Comparison of ENCODE assay signal across 27 cellular contexts in genomic region chr3:118468801-118469200, GRCh38.
"Had no signal": no experiment of that assay in that cellular context is flagged by ENCODE, and none has a peak within 500 bp of the region (broad histone marks: within the 10 kb centered on the region; RNA-seq: fewer than 3 reads in every experiment).

No MANE protein-coding gene starts in this region.

- H3K9me3 ChIP-seq: left ventricle myocardium inferior, mucosa of descending colon, ovary, right atrium auricular region, stomach, suprapubic skin, thoracic aorta, tibial artery, upper lobe of right lung, uterus had no signal

- FAIRE-seq: islet of Langerhans, kidney had no signal

- DNase-seq: hypothalamus; immature natural killer cell; kidney; left ventricle myocardium inferior; midbrain; mucosa of descending colon; naive thymus-derived CD4-positive, alpha-beta T cell; ovary; stimulated activated CD4-positive, alpha-beta T cell treated with anti-CD3 and anti-CD28 coated beads, Interleukin-12 subunit alpha, Interleukin-12 subunit beta, amount 100 ng/mL, for 4 hours; stimulated activated CD4-positive, alpha-beta T cell treated with anti-CD3 and anti-CD28 coated beads, Interleukin-15, amount 100 ng/mL, for 24 hours; stimulated activated CD4-positive, alpha-beta T cell treated with anti-CD3 and anti-CD28 coated beads, Interleukin-2, amount 100 ng/mL, for 24 hours; stimulated activated CD4-positive, alpha-beta T cell treated with anti-CD3 and anti-CD28 coated beads, Interleukin-4, amount 100 ng/mL, for 1 hour; stimulated activated naive B cell treated with anti-CD40 and anti-IgM and Interleukin-4, amounts not matched to agents 10 μg/mL and 1 μg/mL and 100 μg/mL, for 72 hours; stimulated activated naive CD8-positive, alpha-beta T cell treated with anti-CD3 and anti-CD28 coated beads, Interleukin-15, Interleukin-2, amounts not matched to agents 100 U/mL and 50 U/mL, for 24 hours; stomach; tibial artery; trophoblast cell; upper lobe of right lung; uterus had no signal

- ATAC-seq: mucosa of descending colon; naive thymus-derived CD4-positive, alpha-beta T cell; natural killer cell treated with Interleukin-12 subunit alpha and Interleukin-12 subunit beta and Interleukin-15 and Interleukin-18, amount 100 ng/mL, for 72 hours; sciatic nerve; stimulated activated naive B cell treated with anti-CD40 and anti-IgM and Interleukin-4, amounts not matched to agents 10 μg/mL and 1 μg/mL and 100 μg/mL, for 72 hours; stimulated activated naive CD8-positive, alpha-beta T cell treated with anti-CD3 and anti-CD28 coated beads, Interleukin-15, Interleukin-2, amounts not matched to agents 100 U/mL and 50 U/mL, for 24 hours; upper lobe of right lung had no signal

- H3K27ac ChIP-seq: left ventricle myocardium inferior, ovary, right atrium auricular region, skin epidermis, stomach, suprapubic skin, thoracic aorta, tibial artery, upper lobe of right lung, uterus had no signal

- H3K4me1 ChIP-seq: left ventricle myocardium inferior, right atrium auricular region, stomach, suprapubic skin, tibial artery, upper lobe of right lung, uterus had no signal

- H3K36me3 ChIP-seq: left ventricle myocardium inferior, ovary, right atrium auricular region, stomach, suprapubic skin, thoracic aorta, tibial artery, upper lobe of right lung, uterus had no signal

- H3K27me3 ChIP-seq: ovary, right atrium auricular region, stomach, suprapubic skin, tibial artery, upper lobe of right lung, uterus had no signal

- H3K4me3 ChIP-seq: left ventricle myocardium inferior, lung, mucosa of descending colon, ovary, right atrium auricular region, skin epidermis, stomach, suprapubic skin, thoracic aorta, tibial artery, upper lobe of right lung, uterus had no signal
